ENCODE assay signal across 9 cellular contexts in genomic region chr1:8120693-8121260, GRCh38.
DNase-seq lines count a peak whose midpoint lies in the region; TF ChIP-seq lines count a peak whose summit lies in the region.
"Had no signal": no experiment of that assay in that cellular context is flagged by ENCODE, and none has a peak within 500 bp of the region (broad histone marks: within the 10 kb centered on the region; RNA-seq: fewer than 3 reads in every experiment).

No MANE protein-coding gene starts in this region.

- POLR2A ChIA-PET in A673 (lab: Charles Lee; ENCODE audit: low non-redundant PET): interaction anchor here (0.7 kb wide), 1 partner anchor 32 kb away, joined by 4 read pairs; no protein-coding TSS in a partner anchor

- H3K4me3 Mint-ChIP-seq in progenitor cell of endocrine pancreas (ENCODE audit: low read depth): no peak overlapping the region

- DNase-seq in Daoy (ENCODE audit: low read depth) (peak; percentile 9), RPMI7951 (ENCODE audit: low read depth) (peak; percentile 72), fibroblast of peridontal ligament (ENCODE audit: extremely low read depth) (peak; percentile 8), progenitor cell of endocrine pancreas (ENCODE audit: low spot score, unreplicated experiment) (no peak), AG08396 (ENCODE audit: low spot score) (no peak), A673 (ENCODE audit: low spot score) (no peak), NCI-H2029 treated with DMSO at 0.1 percent for 48 hours (lab: John Stamatoyannopoulos, UW) (no peak), NCI-H2227 (lab: John Stamatoyannopoulos, UW; ENCODE audit: unreplicated experiment) (no peak)
- DNase-seq: NCI-H526 had no signal

- no peaks in the 10 kb centered on the region for H3K36me3 ChIP-seq in A673 (ENCODE audit: insufficient read depth, low read length, poor library complexity, severe bottlenecking)

- BruUV-seq in A673 (replicated peaks; lab: Mats Ljungman, UMichigan): no TSS peak

- peaks cover 7% of the 10 kb centered on the region for H3K9me3 ChIP-seq in A673 (ENCODE audit: low read depth, low read length, poor library complexity, severe bottlenecking)

- H3K4me3 ChIP-seq in A673 (ENCODE audit: low read depth, low read length, poor library complexity, severe bottlenecking): no peak overlapping the region

- H3K9me3 Mint-ChIP-seq in progenitor cell of endocrine pancreas (ENCODE audit: low read depth): peaks cover 17% of the 10 kb centered on the region

- TF ChIP-seq CTCF in progenitor cell of endocrine pancreas (IDR thresholded peaks at IDR 0.05; ENCODE audit: unreplicated experiment): no peak
- no peak for TF ChIP-seq CTCF in A673 (conservative IDR thresholded peaks at IDR 0.05; ENCODE audit: low read depth, low read length)

- intact Hi-C loops in A673 (cut with micrococcal nuclease; ENCODE audit: unreplicated experiment): no loop called here

- H3K27me3 ChIP-seq in A673 (replicated peaks; ENCODE audit: insufficient read depth, low read depth, low read length, poor library complexity): no peaks in the 10 kb centered on the region

- CTCF ChIA-PET in A673 (lab: Charles Lee): interaction anchor here (0.6 kb wide), 1 partner anchor 104 kb away, joined by 5 read pairs; no protein-coding TSS in a partner anchor

- no peak overlapping the region for H3K27ac ChIP-seq in A673 (ENCODE audit: low read depth, low read length, poor library complexity, severe bottlenecking)

- H3K27ac Mint-ChIP-seq in progenitor cell of endocrine pancreas: peak overlapping the region; percentile 98

- peaks cover 5% of the 10 kb centered on the region for H3K4me1 ChIP-seq in A673 (ENCODE audit: insufficient read depth, low read length, poor library complexity, severe bottlenecking)

- H3K27me3 Mint-ChIP-seq in progenitor cell of endocrine pancreas: no peaks in the 10 kb centered on the region

- H3K36me3 Mint-ChIP-seq in progenitor cell of endocrine pancreas (ENCODE audit: insufficient read depth): peaks cover 10% of the 10 kb centered on the region

- H3K4me1 Mint-ChIP-seq in progenitor cell of endocrine pancreas (ENCODE audit: low read depth): peaks cover 43% of the 10 kb centered on the region

Comparison
In these comparisons a context has a peak if more than half of its experiments do, and no peak if none do; other contexts are left out.
1. DNase-seq: peak in Daoy (single experiment), RPMI7951 (single experiment) and fibroblast of peridontal ligament (single experiment); none in progenitor cell of endocrine pancreas (single experiment), AG08396 (single experiment), A673 (single experiment), NCI-H2029 treated with DMSO at 0.1 percent for 48 hours (single experiment) and NCI-H2227 (single experiment).